29 cellular contexts compared by ENCODE assay signal in the genomic region with DNA sequence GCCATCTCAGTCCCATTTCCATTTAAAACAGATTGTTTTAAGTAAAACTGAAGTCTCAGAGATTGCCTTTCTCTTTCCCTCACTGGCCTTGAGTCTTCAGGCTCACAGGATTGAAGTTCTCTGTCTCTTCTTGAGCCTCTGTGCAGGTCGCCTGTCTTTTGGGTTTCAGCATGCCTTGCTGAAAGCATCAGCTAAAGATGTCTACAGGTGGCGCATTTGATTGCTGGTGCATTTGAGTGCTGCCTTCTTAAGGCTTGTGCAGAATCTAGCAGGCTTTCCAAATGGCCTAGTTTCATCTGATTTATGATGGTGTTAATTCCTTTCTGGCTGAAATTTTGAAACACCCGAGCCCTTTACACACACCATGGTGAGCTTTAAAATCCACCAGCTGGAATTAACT.
"Had no signal": no experiment of that assay in that cellular context is flagged by ENCODE, and none has a peak within 500 bp of the region (broad histone marks: within the 10 kb centered on the region; RNA-seq: fewer than 3 reads in every experiment).

No MANE protein-coding gene starts in this region.

- H3K9me3 ChIP-seq: breast epithelium, colonic mucosa, esophagus squamous epithelium, gastroesophageal sphincter, neutrophil, ovary, psoas muscle had no signal

- H3K4me1 Mint-ChIP-seq: activated CD4-positive, alpha-beta T cell treated with anti-CD3 and anti-CD28 coated beads, Interleukin-2, amount 10 ng/mL, durations not matched to agents 7 days and 5 days; central memory CD8-positive, alpha-beta T cell; memory B cell had no signal

- ATAC-seq: activated CD8-positive, alpha-beta T cell treated with anti-CD3 and anti-CD28 coated beads, Interleukin-2, amount 10 ng/mL, durations not matched to agents 7 days and 5 days; gastroesophageal sphincter; left cardiac atrium; natural killer cell treated with Interleukin-12 subunit alpha and Interleukin-12 subunit beta and Interleukin-15 and Interleukin-18, amount 100 ng/mL, for 72 hours; psoas muscle; right cardiac atrium had no signal

- H3K4me1 ChIP-seq: breast epithelium, colonic mucosa, esophagus squamous epithelium, gastroesophageal sphincter, psoas muscle, tibial artery had no signal

- H3K4me3 ChIP-seq: breast epithelium, colonic mucosa, dorsolateral prefrontal cortex, esophagus squamous epithelium, gastroesophageal sphincter, ovary, psoas muscle, tibial artery had no signal

- H3K27me3 ChIP-seq: breast epithelium, colonic mucosa, dorsolateral prefrontal cortex, esophagus squamous epithelium, gastroesophageal sphincter, neutrophil, ovary, tibial artery had no signal

- H3K36me3 Mint-ChIP-seq: activated naive CD8-positive, alpha-beta T cell; memory B cell had no signal

- H3K27me3 Mint-ChIP-seq: activated CD4-positive, alpha-beta T cell treated with anti-CD3 and anti-CD28 coated beads, Interleukin-2, amount 10 ng/mL, durations not matched to agents 7 days and 5 days; activated naive CD8-positive, alpha-beta T cell; central memory CD8-positive, alpha-beta T cell; memory B cell; natural killer cell treated with Interleukin-12 subunit alpha and Interleukin-12 subunit beta and Interleukin-15 and Interleukin-18, amount 100 ng/mL, for 72 hours; stimulated activated naive CD8-positive, alpha-beta T cell treated with anti-CD3 and anti-CD28 coated beads, Interleukin-15, Interleukin-2, amounts not matched to agents 100 ng/mL and 50 ng/mL, for 24 hours had no signal

- DNase-seq: activated CD4-positive, alpha-beta T cell treated with anti-CD3 and anti-CD28 coated beads, Interleukin-2, amount 10 ng/mL, durations not matched to agents 7 days and 5 days; activated CD4-positive, CD25-positive, alpha-beta regulatory T cell treated with anti-CD3 and anti-CD28 coated beads, Interleukin-2, amount 50 U/mL, for 72 hours; activated CD8-positive, alpha-beta T cell treated with anti-CD3 and anti-CD28 coated beads, Interleukin-2, amount 10 ng/mL, durations not matched to agents 7 days and 5 days; activated gamma-delta T cell treated with Interleukin-2 at 50 U/mL for 16 hours; colonic mucosa; dorsolateral prefrontal cortex; esophagus squamous epithelium; head of caudate nucleus; hypothalamus; islet precursor cell; left cardiac atrium; ovary; psoas muscle; right cardiac atrium; stimulated activated CD4-positive, alpha-beta T cell treated with anti-CD3 and anti-CD28 coated beads, Interleukin-12 subunit alpha, Interleukin-12 subunit beta, amount 100 ng/mL, for 4 hours; stimulated activated CD4-positive, alpha-beta T cell treated with anti-CD3 and anti-CD28 coated beads, Interleukin-4, amount 100 ng/mL, for 4 hours; substantia nigra; tibial artery had no signal

- H3K36me3 ChIP-seq: breast epithelium, colonic mucosa, esophagus squamous epithelium, gastroesophageal sphincter, neutrophil, ovary, tibial artery had no signal

- H3K27ac ChIP-seq: breast epithelium, colonic mucosa, dorsolateral prefrontal cortex, esophagus squamous epithelium, gastroesophageal sphincter, neutrophil, ovary, psoas muscle, tibial artery, VCaP had no signal

- H3K9me3 Mint-ChIP-seq: activated CD4-positive, alpha-beta T cell treated with anti-CD3 and anti-CD28 coated beads, Interleukin-2, amount 10 ng/mL, durations not matched to agents 7 days and 5 days; memory B cell; stimulated activated naive CD8-positive, alpha-beta T cell treated with anti-CD3 and anti-CD28 coated beads, Interleukin-15, Interleukin-2, amounts not matched to agents 100 ng/mL and 50 ng/mL, for 24 hours had no signal

- H3K27ac Mint-ChIP-seq: activated CD4-positive, alpha-beta T cell treated with anti-CD3 and anti-CD28 coated beads, Interleukin-2, amount 10 ng/mL, durations not matched to agents 7 days and 5 days; activated CD8-positive, alpha-beta T cell treated with anti-CD3 and anti-CD28 coated beads, Interleukin-2, amount 10 ng/mL, durations not matched to agents 7 days and 5 days; activated naive CD8-positive, alpha-beta T cell; activated T-helper 1 cell treated with anti-CD3 and anti-CD28 coated beads, Interleukin-12 subunit alpha, Interleukin-12 subunit beta, Interleukin-2, Interleukin-4 antibody, amounts not matched to agents 30 ng/mL and 10 ng/mL and 1 ng/mL, durations not matched to agents 14 hours and 24 hours and 36 hours; memory B cell; natural killer cell treated with Interleukin-12 subunit alpha and Interleukin-12 subunit beta and Interleukin-15 and Interleukin-18, amount 100 ng/mL, for 72 hours; stimulated activated naive CD8-positive, alpha-beta T cell treated with anti-CD3 and anti-CD28 coated beads, Interleukin-15, Interleukin-2, amounts not matched to agents 100 ng/mL and 50 ng/mL, for 24 hours; T-helper 2 cell treated with Interferon-gamma antibody and Interleukin-4, amounts not matched to agents 5 μg/mL and 100 μg/mL, for 36 hours had no signal

- H3K4me3 Mint-ChIP-seq: activated CD4-positive, alpha-beta T cell treated with anti-CD3 and anti-CD28 coated beads, Interleukin-2, amount 10 ng/mL, durations not matched to agents 7 days and 5 days; activated CD8-positive, alpha-beta T cell treated with anti-CD3 and anti-CD28 coated beads, Interleukin-2, amount 10 ng/mL, durations not matched to agents 7 days and 5 days; activated naive CD8-positive, alpha-beta T cell; activated T-helper 1 cell treated with anti-CD3 and anti-CD28 coated beads, Interleukin-12 subunit alpha, Interleukin-12 subunit beta, Interleukin-2, Interleukin-4 antibody, amounts not matched to agents 30 ng/mL and 10 ng/mL and 1 ng/mL, durations not matched to agents 14 hours and 24 hours and 36 hours; central memory CD8-positive, alpha-beta T cell; memory B cell; natural killer cell treated with Interleukin-12 subunit alpha and Interleukin-12 subunit beta and Interleukin-15 and Interleukin-18, amount 100 ng/mL, for 72 hours; stimulated activated naive CD8-positive, alpha-beta T cell treated with anti-CD3 and anti-CD28 coated beads, Interleukin-15, Interleukin-2, amounts not matched to agents 100 ng/mL and 50 ng/mL, for 24 hours; T-helper 2 cell treated with Interferon-gamma antibody and Interleukin-4, amounts not matched to agents 5 μg/mL and 100 μg/mL, for 36 hours had no signal
